10 cellular contexts compared by ENCODE assay signal in genomic region chr1:237672748-237673147, GRCh38.
DNase-seq lines count a peak whose midpoint lies in the region; ATAC-seq, FAIRE-seq and TF ChIP-seq lines count a peak whose summit lies in the region.
"Had no signal": no experiment of that assay in that cellular context is flagged by ENCODE, and none has a peak within 500 bp of the region (broad histone marks: within the 10 kb centered on the region; RNA-seq: fewer than 3 reads in every experiment).

No MANE protein-coding gene starts in this region.

- no peak for FAIRE-seq in bronchial epithelial cell (lab: Jason Lieb, UNC)

- no peak overlapping the region for H3K27ac ChIP-seq in A673 (ENCODE audit: low read depth, low read length, poor library complexity, severe bottlenecking)

- H3K4me3 Mint-ChIP-seq in stimulated activated naive B cell treated with anti-CD40 and anti-IgM and Interleukin-4, amounts not matched to agents 10 μg/mL and 1 μg/mL and 100 μg/mL, for 72 hours = no peak overlapping the region
- H3K4me3 Mint-ChIP-seq: T-helper 17 cell had no signal

- no peaks in the 10 kb centered on the region for H3K36me3 Mint-ChIP-seq in stimulated activated naive B cell treated with anti-CD40 and anti-IgM and Interleukin-4, amounts not matched to agents 10 μg/mL and 1 μg/mL and 100 μg/mL, for 72 hours

- no peaks in the 10 kb centered on the region for H3K4me1 Mint-ChIP-seq in stimulated activated naive B cell treated with anti-CD40 and anti-IgM and Interleukin-4, amounts not matched to agents 10 μg/mL and 1 μg/mL and 100 μg/mL, for 72 hours
- H3K4me1 Mint-ChIP-seq: T-helper 17 cell had no signal

- H3K36me3 ChIP-seq in A673 (ENCODE audit: insufficient read depth, low read length, poor library complexity, severe bottlenecking) = no peaks in the 10 kb centered on the region
- no peaks in the 10 kb centered on the region for H3K36me3 ChIP-seq in bronchial epithelial cell (ENCODE audit: control insufficient read depth, insufficient read depth, low read length)

- intact Hi-C loops in A673 (cut with micrococcal nuclease; ENCODE audit: unreplicated experiment) = no loop called here

- ATAC-seq in stimulated activated naive B cell treated with anti-CD40 and anti-IgM and Interleukin-4, amounts not matched to agents 10 μg/mL and 1 μg/mL and 100 μg/mL, for 72 hours (replicated peaks) = no peak
- no peak for ATAC-seq in GM21737 (IDR thresholded peaks at IDR 0.05; ENCODE audit: unreplicated experiment)
- ATAC-seq: T-helper 17 cell had no signal

- H3K4me1 ChIP-seq in A673 (ENCODE audit: insufficient read depth, low read length, poor library complexity, severe bottlenecking) = no peaks in the 10 kb centered on the region

- no peaks in the 10 kb centered on the region for H3K9me3 Mint-ChIP-seq in stimulated activated naive B cell treated with anti-CD40 and anti-IgM and Interleukin-4, amounts not matched to agents 10 μg/mL and 1 μg/mL and 100 μg/mL, for 72 hours

- CTCF ChIA-PET in A673 (lab: Charles Lee) = no interaction called here

- no peaks in the 10 kb centered on the region for H3K9me3 ChIP-seq in A673 (ENCODE audit: low read depth, low read length, poor library complexity, severe bottlenecking)

- DNase-seq in A673 (ENCODE audit: low spot score) = peak; percentile 0
- peak; percentile 54 for DNase-seq in ELR (ENCODE audit: low read depth)
- DNase-seq in NCI-H524 (lab: John Stamatoyannopoulos, UW) = peak; percentile 3 to 44
- DNase-seq in bronchial epithelial cell (ENCODE audit: low read depth) = peak; percentile 5
- no peak for DNase-seq in activated gamma-delta T cell (lab: John Stamatoyannopoulos, UW)
- no peak for DNase-seq in NCI-H2171 treated with DMSO at 0.1 percent for 48 hours (lab: John Stamatoyannopoulos, UW)
- no peak for DNase-seq in stimulated activated naive B cell treated with anti-CD40 and anti-IgM and Interleukin-4, amounts not matched to agents 10 μg/mL and 1 μg/mL and 100 μg/mL, for 72 hours
- DNase-seq: dermis blood vessel endothelial cell, T-helper 17 cell had no signal

- no peak overlapping the region for H3K27ac Mint-ChIP-seq in stimulated activated naive B cell treated with anti-CD40 and anti-IgM and Interleukin-4, amounts not matched to agents 10 μg/mL and 1 μg/mL and 100 μg/mL, for 72 hours
- H3K27ac Mint-ChIP-seq: T-helper 17 cell had no signal

- H3K27me3 Mint-ChIP-seq in stimulated activated naive B cell treated with anti-CD40 and anti-IgM and Interleukin-4, amounts not matched to agents 10 μg/mL and 1 μg/mL and 100 μg/mL, for 72 hours = no peaks in the 10 kb centered on the region
- H3K27me3 Mint-ChIP-seq: T-helper 17 cell had no signal

- H3K27me3 ChIP-seq in A673 (replicated peaks; ENCODE audit: insufficient read depth, low read depth, low read length, poor library complexity) = no peaks in the 10 kb centered on the region
- H3K27me3 ChIP-seq in bronchial epithelial cell (ENCODE audit: control insufficient read depth, insufficient read depth, low read length) = no peaks in the 10 kb centered on the region

- BruUV-seq in A673 (replicated peaks; lab: Mats Ljungman, UMichigan) = no TSS peak

- no peak overlapping the region for H3K4me3 ChIP-seq in A673 (ENCODE audit: low read depth, low read length, poor library complexity, severe bottlenecking)
- H3K4me3 ChIP-seq in bronchial epithelial cell (ENCODE audit: low read depth, low read length) = no peak overlapping the region

- POLR2A ChIA-PET in A673 (lab: Charles Lee; ENCODE audit: low non-redundant PET) = no interaction called here

- TF ChIP-seq CTCF in A673 (conservative IDR thresholded peaks at IDR 0.05; ENCODE audit: low read depth, low read length) (0 out of 2 replicates have a peak, but pooled peaks have one; percentile 30), bronchial epithelial cell (IDR thresholded peaks at IDR 0.05; ENCODE audit: insufficient read depth, low read length, severe bottlenecking) (no peak)

Comparison
In these comparisons a context has a peak if more than half of its experiments do, and no peak if none do; other contexts are left out.
1. DNase-seq: peak in A673 (single experiment), ELR (single experiment), NCI-H524 (2 of 2) and bronchial epithelial cell (single experiment); none in activated gamma-delta T cell (single experiment), NCI-H2171 treated with DMSO at 0.1 percent for 48 hours (single experiment) and stimulated activated naive B cell treated with anti-CD40 and anti-IgM and Interleukin-4, amounts not matched to agents 10 μg/mL and 1 μg/mL and 100 μg/mL, for 72 hours (single experiment).